ENCODE assay signal across 1 cellular context in genomic region chr1:182662121-182662890, GRCh38.
TF ChIP-seq lines count a peak whose summit lies in the region.

No MANE protein-coding gene starts in this region.

TF ChIP-seq in IMR-90, 13 proteins besides CTCF, POLR2A, EP300 and RAD21 (continued from another document):
- TF ChIP-seq, protein P1, sequence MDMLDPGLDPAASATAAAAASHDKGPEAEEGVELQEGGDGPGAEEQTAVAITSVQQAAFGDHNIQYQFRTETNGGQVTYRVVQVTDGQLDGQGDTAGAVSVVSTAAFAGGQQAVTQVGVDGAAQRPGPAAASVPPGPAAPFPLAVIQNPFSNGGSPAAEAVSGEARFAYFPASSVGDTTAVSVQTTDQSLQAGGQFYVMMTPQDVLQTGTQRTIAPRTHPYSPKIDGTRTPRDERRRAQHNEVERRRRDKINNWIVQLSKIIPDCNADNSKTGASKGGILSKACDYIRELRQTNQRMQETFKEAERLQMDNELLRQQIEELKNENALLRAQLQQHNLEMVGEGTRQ (IDR thresholded peaks at IDR 0.05; ENCODE audit: low read depth, low read length): no peak
- no peak for TF ChIP-seq MAZ (IDR thresholded peaks at IDR 0.05; ENCODE audit: borderline replicate concordance, low read depth, low read length)
- TF ChIP-seq SMC3 (IDR thresholded peaks at IDR 0.05; ENCODE audit: low read depth, low read length): no peak
- no peak for TF ChIP-seq MAFK (IDR thresholded peaks at IDR 0.05; ENCODE audit: low read depth, low read length)
- TF ChIP-seq, protein P2, sequence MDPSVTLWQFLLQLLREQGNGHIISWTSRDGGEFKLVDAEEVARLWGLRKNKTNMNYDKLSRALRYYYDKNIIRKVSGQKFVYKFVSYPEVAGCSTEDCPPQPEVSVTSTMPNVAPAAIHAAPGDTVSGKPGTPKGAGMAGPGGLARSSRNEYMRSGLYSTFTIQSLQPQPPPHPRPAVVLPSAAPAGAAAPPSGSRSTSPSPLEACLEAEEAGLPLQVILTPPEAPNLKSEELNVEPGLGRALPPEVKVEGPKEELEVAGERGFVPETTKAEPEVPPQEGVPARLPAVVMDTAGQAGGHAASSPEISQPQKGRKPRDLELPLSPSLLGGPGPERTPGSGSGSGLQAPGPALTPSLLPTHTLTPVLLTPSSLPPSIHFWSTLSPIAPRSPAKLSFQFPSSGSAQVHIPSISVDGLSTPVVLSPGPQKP (IDR thresholded peaks at IDR 0.05; ENCODE audit: borderline replicate concordance, low read depth, low read length): no peak
- no peak for TF ChIP-seq RCOR1 (IDR thresholded peaks at IDR 0.05; ENCODE audit: insufficient replicate concordance, low read length)
- no peak for TF ChIP-seq MXI1 (IDR thresholded peaks at IDR 0.05; ENCODE audit: borderline replicate concordance, low read depth, low read length)
- TF ChIP-seq RFX5 (IDR thresholded peaks at IDR 0.05; ENCODE audit: low read depth, low read length): no peak
- TF ChIP-seq CEBPB (IDR thresholded peaks at IDR 0.05; ENCODE audit: low read depth, low read length): no peak
- no peak for TF ChIP-seq CHD1 (IDR thresholded peaks at IDR 0.05; ENCODE audit: low read depth, low read length)
- TF ChIP-seq NFE2L2 (IDR thresholded peaks at IDR 0.05; ENCODE audit: low read depth, low read length): no peak
- TF ChIP-seq FOS (IDR thresholded peaks at IDR 0.05; ENCODE audit: low read depth, low read length): no peak
